ENCODE assay signal across 19 cellular contexts in genomic region chr3:55623786-55624185, GRCh38.
DNase-seq lines count a peak whose midpoint lies in the region; ATAC-seq and TF ChIP-seq lines count a peak whose summit lies in the region.
"Had no signal": no experiment of that assay in that cellular context is flagged by ENCODE, and none has a peak within 500 bp of the region (broad histone marks: within the 10 kb centered on the region; RNA-seq: fewer than 3 reads in every experiment).

No MANE protein-coding gene starts in this region.

- H3K4me2 ChIP-seq in GM23248 (ENCODE audit: unreplicated experiment), result no peak overlapping the region
- H3K4me2 ChIP-seq in smooth muscle cell, result peak overlapping the region; percentile 49

- no peak overlapping the region for H2AFZ ChIP-seq in GM23248
- H2AFZ ChIP-seq in smooth muscle cell (ENCODE audit: low read depth), result no peak overlapping the region

- H3K9ac ChIP-seq in GM23248 (no peak overlapping the region), smooth muscle cell (ENCODE audit: low read depth) (peak overlapping the region; percentile 39)

- H3K4me3 ChIP-seq in GM23248 (no peak overlapping the region), smooth muscle cell (no peak overlapping the region)
- H3K4me3 ChIP-seq: MG63, SJCRH30 had no signal

- no peaks in the 10 kb centered on the region for H3K9me3 ChIP-seq in GM23248 (ENCODE audit: low read depth)
- H3K9me3 ChIP-seq in smooth muscle cell (replicated peaks; ENCODE audit: low read depth), result no peaks in the 10 kb centered on the region
- H3K9me3 ChIP-seq: MG63, SJCRH30 had no signal

- H3F3A ChIP-seq in GM23248 (ENCODE audit: insufficient read depth) (0 out of 2 replicates have a peak, but pooled peaks cover 14% of the 10 kb centered on the region), smooth muscle cell (ENCODE audit: low read depth) (peaks cover 11% of the 10 kb centered on the region)

- TF ChIP-seq CTCF in smooth muscle cell (IDR thresholded peaks at IDR 0.05; ENCODE audit: borderline replicate concordance, insufficient read depth, poor library complexity, severe bottlenecking), result no peak

- H3K4me1 ChIP-seq in GM23248 (ENCODE audit: insufficient read depth) (peaks cover 31% of the 10 kb centered on the region), smooth muscle cell (ENCODE audit: low read depth) (peaks cover 8% of the 10 kb centered on the region)

- no peaks in the 10 kb centered on the region for H4K20me1 ChIP-seq in GM23248 (ENCODE audit: insufficient read depth)
- no peaks in the 10 kb centered on the region for H4K20me1 ChIP-seq in smooth muscle cell (ENCODE audit: low read depth)

- peak; percentile 24 for DNase-seq in GM23248
- DNase-seq in RPMI7951 (ENCODE audit: low read depth), result peak; percentile 59
- no peak for DNase-seq in epithelial cell of prostate (ENCODE audit: low read depth, low spot score)
- no peak for DNase-seq in smooth muscle cell (lab: John Stamatoyannopoulos, UW; ENCODE audit: unreplicated experiment)
- no peak for DNase-seq in cardiac septum (ENCODE audit: low spot score)
- DNase-seq in DMS153 treated with DMSO at 0.1 percent for 48 hours (lab: John Stamatoyannopoulos, UW; ENCODE audit: unreplicated experiment), result no peak
- DNase-seq: ACHN; Calu3; CD4-positive, alpha-beta T cell; DMS79; GDM1; H7; NCI-H1105; NCI-H1694; NCI-H345; NCI-H69; SJCRH30 had no signal

- H3K27ac ChIP-seq in GM23248, result no peak overlapping the region
- peak overlapping the region; percentile 43 for H3K27ac ChIP-seq in epithelial cell of prostate
- H3K27ac ChIP-seq in smooth muscle cell (ENCODE audit: low read depth), result peak overlapping the region; percentile 73
- H3K27ac ChIP-seq: SJCRH30 had no signal

- WGBS in GM23248 (ENCODE audit: low coverage in 1 of 2, low lambda C conversion rate in 2 of 2, missing lambda C conversion rate in 2 of 2), 2 experiments, result 13 to 19% methylated on average over 2 of the region's 2 CpGs
- WGBS in smooth muscle cell (ENCODE audit: low lambda C conversion rate), result 60% methylated on average over 2 of the region's 2 CpGs

- H3K36me3 ChIP-seq in GM23248 (ENCODE audit: low read depth), result no peaks in the 10 kb centered on the region
- no peaks in the 10 kb centered on the region for H3K36me3 ChIP-seq in smooth muscle cell (ENCODE audit: low read depth)
- H3K36me3 ChIP-seq: MG63, SJCRH30 had no signal

- no peaks in the 10 kb centered on the region for H3K79me2 ChIP-seq in GM23248 (ENCODE audit: insufficient read depth)
- no peaks in the 10 kb centered on the region for H3K79me2 ChIP-seq in smooth muscle cell (ENCODE audit: low read depth)

- intact Hi-C loops in cardiac septum (cut with DNase I), result no loop called here

- H3K27me3 ChIP-seq in GM23248 (replicated peaks; ENCODE audit: insufficient read depth) (no peaks in the 10 kb centered on the region), smooth muscle cell (ENCODE audit: low read depth) (no peaks in the 10 kb centered on the region)
- H3K27me3 ChIP-seq: MG63, SJCRH30 had no signal

- in situ Hi-C loops in GM23248 (cut with MboI), result no loop called here

- ATAC-seq in GM18520 (IDR thresholded peaks at IDR 0.05; ENCODE audit: unreplicated experiment), result no peak

- H3K9me2 ChIP-seq in GM23248 (ENCODE audit: insufficient read depth), result no peaks in the 10 kb centered on the region

Comparison
In these comparisons a context has a peak if more than half of its experiments do, and no peak if none do; other contexts are left out.
1. DNase-seq: peak in GM23248 (single experiment) and RPMI7951 (single experiment); none in epithelial cell of prostate (single experiment), smooth muscle cell (single experiment), cardiac septum (single experiment) and DMS153 treated with DMSO at 0.1 percent for 48 hours (single experiment).